ENCODE assay signal across 1 cellular context in the genomic region with DNA sequence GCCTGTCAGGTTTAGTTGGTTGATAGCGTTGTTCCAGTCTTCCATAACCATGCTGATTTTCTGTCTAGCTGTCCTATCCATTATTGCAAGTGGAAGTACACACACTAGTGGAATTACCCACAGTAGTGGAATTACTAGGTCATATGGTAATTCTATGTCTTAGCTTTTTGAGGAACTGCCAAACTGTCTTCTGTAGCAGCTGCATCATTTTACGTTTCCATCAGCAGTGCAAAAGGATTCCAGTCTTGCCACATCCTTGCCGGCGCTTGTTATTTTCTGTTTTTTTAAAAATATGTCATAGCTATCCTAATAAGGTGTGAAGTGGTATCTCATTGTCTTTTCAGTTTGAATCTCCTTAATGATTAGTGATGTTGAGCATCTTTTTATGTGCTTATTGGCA.
TF ChIP-seq lines count a peak whose summit lies in the region.

No MANE protein-coding gene starts in this region.

TF ChIP-seq in WTC11, 78 proteins besides CTCF, POLR2A, EP300 and RAD21 (continued from another document):
- no peak for TF ChIP-seq NFATC4 (CRISPR knock-in tag; IDR thresholded peaks at IDR 0.05)
- TF ChIP-seq PRRX2 (CRISPR knock-in tag; IDR thresholded peaks at IDR 0.05), result no peak
- no peak for TF ChIP-seq JAZF1 (CRISPR knock-in tag; IDR thresholded peaks at IDR 0.05)
- no peak for TF ChIP-seq RORB (CRISPR knock-in tag; IDR thresholded peaks at IDR 0.05)
- TF ChIP-seq SP1 (CRISPR knock-in tag; conservative IDR thresholded peaks at IDR 0.05), result no peak
- TF ChIP-seq, protein P1, sequence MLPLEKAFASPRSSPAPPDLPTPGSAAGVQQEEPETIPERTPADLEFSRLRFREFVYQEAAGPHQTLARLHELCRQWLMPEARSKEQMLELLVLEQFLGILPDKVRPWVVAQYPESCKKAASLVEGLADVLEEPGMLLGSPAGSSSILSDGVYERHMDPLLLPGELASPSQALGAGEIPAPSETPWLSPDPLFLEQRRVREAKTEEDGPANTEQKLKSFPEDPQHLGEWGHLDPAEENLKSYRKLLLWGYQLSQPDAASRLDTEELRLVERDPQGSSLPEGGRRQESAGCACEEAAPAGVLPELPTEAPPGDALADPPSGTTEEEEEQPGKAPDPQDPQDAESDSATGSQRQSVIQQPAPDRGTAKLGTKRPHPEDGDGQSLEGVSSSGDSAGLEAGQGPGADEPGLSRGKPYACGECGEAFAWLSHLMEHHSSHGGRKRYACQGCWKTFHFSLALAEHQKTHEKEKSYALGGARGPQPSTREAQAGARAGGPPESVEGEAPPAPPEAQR (CRISPR knock-in tag; IDR thresholded peaks at IDR 0.05), result no peak
- TF ChIP-seq, protein P2, sequence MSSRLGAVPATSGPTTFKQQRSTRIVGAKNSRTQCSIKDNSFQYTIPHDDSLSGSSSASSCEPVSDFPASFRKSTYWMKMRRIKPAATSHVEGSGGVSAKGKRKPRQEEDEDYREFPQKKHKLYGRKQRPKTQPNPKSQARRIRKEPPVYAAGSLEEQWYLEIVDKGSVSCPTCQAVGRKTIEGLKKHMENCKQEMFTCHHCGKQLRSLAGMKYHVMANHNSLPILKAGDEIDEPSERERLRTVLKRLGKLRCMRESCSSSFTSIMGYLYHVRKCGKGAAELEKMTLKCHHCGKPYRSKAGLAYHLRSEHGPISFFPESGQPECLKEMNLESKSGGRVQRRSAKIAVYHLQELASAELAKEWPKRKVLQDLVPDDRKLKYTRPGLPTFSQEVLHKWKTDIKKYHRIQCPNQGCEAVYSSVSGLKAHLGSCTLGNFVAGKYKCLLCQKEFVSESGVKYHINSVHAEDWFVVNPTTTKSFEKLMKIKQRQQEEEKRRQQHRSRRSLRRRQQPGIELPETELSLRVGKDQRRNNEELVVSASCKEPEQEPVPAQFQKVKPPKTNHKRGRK (CRISPR knock-in tag; IDR thresholded peaks at IDR 0.05; ENCODE audit: borderline replicate concordance), result no peak
- TF ChIP-seq, protein P3, sequence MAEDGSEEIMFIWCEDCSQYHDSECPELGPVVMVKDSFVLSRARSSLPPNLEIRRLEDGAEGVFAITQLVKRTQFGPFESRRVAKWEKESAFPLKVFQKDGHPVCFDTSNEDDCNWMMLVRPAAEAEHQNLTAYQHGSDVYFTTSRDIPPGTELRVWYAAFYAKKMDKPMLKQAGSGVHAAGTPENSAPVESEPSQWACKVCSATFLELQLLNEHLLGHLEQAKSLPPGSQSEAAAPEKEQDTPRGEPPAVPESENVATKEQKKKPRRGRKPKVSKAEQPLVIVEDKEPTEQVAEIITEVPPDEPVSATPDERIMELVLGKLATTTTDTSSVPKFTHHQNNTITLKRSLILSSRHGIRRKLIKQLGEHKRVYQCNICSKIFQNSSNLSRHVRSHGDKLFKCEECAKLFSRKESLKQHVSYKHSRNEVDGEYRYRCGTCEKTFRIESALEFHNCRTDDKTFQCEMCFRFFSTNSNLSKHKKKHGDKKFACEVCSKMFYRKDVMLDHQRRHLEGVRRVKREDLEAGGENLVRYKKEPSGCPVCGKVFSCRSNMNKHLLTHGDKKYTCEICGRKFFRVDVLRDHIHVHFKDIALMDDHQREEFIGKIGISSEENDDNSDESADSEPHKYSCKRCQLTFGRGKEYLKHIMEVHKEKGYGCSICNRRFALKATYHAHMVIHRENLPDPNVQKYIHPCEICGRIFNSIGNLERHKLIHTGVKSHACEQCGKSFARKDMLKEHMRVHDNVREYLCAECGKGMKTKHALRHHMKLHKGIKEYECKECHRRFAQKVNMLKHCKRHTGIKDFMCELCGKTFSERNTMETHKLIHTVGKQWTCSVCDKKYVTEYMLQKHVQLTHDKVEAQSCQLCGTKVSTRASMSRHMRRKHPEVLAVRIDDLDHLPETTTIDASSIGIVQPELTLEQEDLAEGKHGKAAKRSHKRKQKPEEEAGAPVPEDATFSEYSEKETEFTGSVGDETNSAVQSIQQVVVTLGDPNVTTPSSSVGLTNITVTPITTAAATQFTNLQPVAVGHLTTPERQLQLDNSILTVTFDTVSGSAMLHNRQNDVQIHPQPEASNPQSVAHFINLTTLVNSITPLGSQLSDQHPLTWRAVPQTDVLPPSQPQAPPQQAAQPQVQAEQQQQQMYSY (CRISPR knock-in tag; IDR thresholded peaks at IDR 0.05), result no peak
